In the genomic region with DNA sequence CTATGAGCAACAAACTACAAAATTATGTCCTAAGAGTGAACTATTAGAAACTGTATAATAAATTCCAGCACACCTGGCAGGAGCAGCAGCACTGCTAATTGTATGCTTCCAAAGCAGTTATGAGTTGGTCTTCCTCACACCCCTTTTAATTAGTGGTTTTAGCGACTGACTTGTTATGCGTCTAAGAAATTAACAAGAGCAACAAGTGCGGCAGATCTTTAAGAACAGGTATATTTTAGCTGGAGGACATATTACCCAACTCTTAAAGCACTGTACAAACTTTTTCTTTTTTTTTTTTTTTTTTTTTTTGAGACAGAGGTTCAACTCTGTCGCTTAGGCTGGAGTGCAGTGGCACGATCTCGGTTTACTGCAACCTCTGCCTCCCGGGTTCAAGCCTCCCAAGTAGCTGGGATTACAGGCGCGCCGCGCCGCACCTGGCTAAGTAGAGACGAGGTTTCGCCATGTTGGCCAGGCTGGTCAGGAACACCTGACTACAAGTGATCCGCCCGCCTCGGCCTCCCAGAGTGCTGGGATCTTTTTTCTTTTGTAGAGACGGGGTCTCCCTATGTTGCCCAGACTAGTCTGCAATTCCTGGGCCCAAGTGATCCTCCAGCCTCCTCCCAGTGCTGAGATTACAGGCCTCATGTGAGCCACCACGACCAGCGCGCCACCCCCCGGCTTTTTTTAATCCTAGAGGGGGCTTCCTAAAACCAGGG, we compare ENCODE assay signal across 9 cellular contexts. TPM values are rescaled to one million over a fixed set of nuclear protein-coding genes. Genes with fewer than 3 reads are reported as not detected.
DNase-seq lines count a peak whose midpoint lies in the region; ATAC-seq and TF ChIP-seq lines count a peak whose summit lies in the region.
"Had no signal": no experiment of that assay in that cellular context is flagged by ENCODE, and none has a peak within 500 bp of the region (broad histone marks: within the 10 kb centered on the region; RNA-seq: fewer than 3 reads in every experiment).

No MANE protein-coding gene starts in this region.

- peak overlapping the region; percentile 96 for H3K4me3 Mint-ChIP-seq in central memory CD8-positive, alpha-beta T cell

- no peaks in the 10 kb centered on the region for H3K27me3 ChIP-seq in MG63
- H3K27me3 ChIP-seq in neutrophil, result no peaks in the 10 kb centered on the region
- H3K27me3 ChIP-seq: thyroid gland had no signal

- no peak overlapping the region for H3K27ac Mint-ChIP-seq in central memory CD8-positive, alpha-beta T cell (ENCODE audit: low read depth)

- peak overlapping the region; percentile 86 for H3K27ac ChIP-seq in neutrophil

- H3K36me3 Mint-ChIP-seq in central memory CD8-positive, alpha-beta T cell (ENCODE audit: insufficient read depth), result peaks cover 30% of the 10 kb centered on the region

- no peaks in the 10 kb centered on the region for H3K9me3 Mint-ChIP-seq in central memory CD8-positive, alpha-beta T cell

- no peak for ATAC-seq in central memory CD8-positive, alpha-beta T cell (replicated peaks; ENCODE audit: extremely low read depth, poor library complexity, severe bottlenecking)
- ATAC-seq in HG03439 (IDR thresholded peaks at IDR 0.05; ENCODE audit: unreplicated experiment), result no peak

- peaks cover 17% of the 10 kb centered on the region for H3K4me1 Mint-ChIP-seq in central memory CD8-positive, alpha-beta T cell

- H3K9me3 ChIP-seq in MG63, result no peaks in the 10 kb centered on the region
- no peaks in the 10 kb centered on the region for H3K9me3 ChIP-seq in neutrophil
- H3K9me3 ChIP-seq: thyroid gland had no signal

- H3K36me3 ChIP-seq in MG63 (peaks cover 15% of the 10 kb centered on the region), neutrophil (peaks cover 5% of the 10 kb centered on the region)

- no peak for TF ChIP-seq CTCF in neutrophil (IDR thresholded peaks at IDR 0.05)

- DNase-seq in DMS53 (lab: John Stamatoyannopoulos, UW) (peak; percentile 43), DMS53 treated with DMSO at 0.1 percent for 48 hours (lab: John Stamatoyannopoulos, UW; ENCODE audit: unreplicated experiment) (no peak), MG63 (no peak), NOMO-1 treated with dmso at 0.1 percent for 144 hours (lab: John Stamatoyannopoulos, UW; ENCODE audit: unreplicated experiment) (no peak), D341Med (ENCODE audit: low spot score) (no peak)
- no peak for DNase-seq in central memory CD8-positive, alpha-beta T cell (ENCODE audit: low spot score in 2 of 2)

- H3K4me3 ChIP-seq in MG63, result peak overlapping the region; percentile 88
- H3K4me3 ChIP-seq in neutrophil (ENCODE audit: low read depth in 1 of 2, low read length in 1 of 2), result peak overlapping the region in 1 of 2 experiments; percentile 96

- H3K4me1 ChIP-seq in neutrophil (ENCODE audit: control insufficient read depth in 1 of 2, insufficient read depth in 1 of 2, low read depth in 1 of 2, low read length in 1 of 2), result peaks cover 16 to 18% of the 10 kb centered on the region in 2 experiments

- H3K27me3 Mint-ChIP-seq in central memory CD8-positive, alpha-beta T cell, result no peaks in the 10 kb centered on the region

RNA-seq across cellular contexts. Expression of gene FBXL20, which starts 1.6 kb away (rescaled TPM):
- total RNA-seq in MG63 (2014; rRNA removed; shearing (Covaris generic); ENCODE audit: low replicate concordance), result 12.3 and 31.8 TPM in 2 replicates

RNA-seq across cellular contexts. Expression of gene MED1, which starts 48.0 kb away (rescaled TPM):
- total RNA-seq in MG63 (2014; rRNA removed; shearing (Covaris generic); ENCODE audit: low replicate concordance), result 19.0 and 23.3 TPM in 2 replicates

RNA-seq across cellular contexts. Expression of gene CDK12, which starts 58.2 kb away (rescaled TPM):
- 19.7 and 34.0 TPM in 2 replicates for total RNA-seq in MG63 (2014; rRNA removed; shearing (Covaris generic); ENCODE audit: low replicate concordance)
